8 cellular contexts compared by ENCODE assay signal in genomic region chr6:45741437-45742166, GRCh38.
DNase-seq lines count a peak whose midpoint lies in the region; ATAC-seq lines count a peak whose summit lies in the region.

No MANE protein-coding gene starts in this region.

- H2AFZ ChIP-seq in neuron (ENCODE audit: low read depth, low read length) = peak overlapping the region; percentile 26

- H3K9me3 Mint-ChIP-seq in activated naive CD8-positive, alpha-beta T cell treated with anti-CD3 and anti-CD28 coated beads, Interleukin-2, amount 10 ng/mL, durations not matched to agents 7 days and 5 days = peaks cover 2% of the 10 kb centered on the region
- peaks cover 0 to 1% (median 0%) of the 10 kb centered on the region in 9 donors for H3K9me3 Mint-ChIP-seq in naive thymus-derived CD8-positive, alpha-beta T cell

- peaks cover 2% of the 10 kb centered on the region for H3K36me3 Mint-ChIP-seq in activated naive CD8-positive, alpha-beta T cell treated with anti-CD3 and anti-CD28 coated beads, Interleukin-2, amount 10 ng/mL, durations not matched to agents 7 days and 5 days
- H3K36me3 Mint-ChIP-seq in naive thymus-derived CD8-positive, alpha-beta T cell = no peaks in the 10 kb centered on the region

- no peaks in the 10 kb centered on the region for H3K36me3 ChIP-seq in neuron (ENCODE audit: insufficient read depth, low read length)

- H3K27ac Mint-ChIP-seq in activated naive CD8-positive, alpha-beta T cell treated with anti-CD3 and anti-CD28 coated beads, Interleukin-2, amount 10 ng/mL, durations not matched to agents 7 days and 5 days = peak overlapping the region; percentile 69
- peak overlapping the region in 2 of 10 donors; percentile 37 to 45 for H3K27ac Mint-ChIP-seq in naive thymus-derived CD8-positive, alpha-beta T cell

- H3K4me1 Mint-ChIP-seq in activated naive CD8-positive, alpha-beta T cell treated with anti-CD3 and anti-CD28 coated beads, Interleukin-2, amount 10 ng/mL, durations not matched to agents 7 days and 5 days = peaks cover 40% of the 10 kb centered on the region
- peaks cover 2 to 19% (median 11%) of the 10 kb centered on the region in 4 donors for H3K4me1 Mint-ChIP-seq in naive thymus-derived CD8-positive, alpha-beta T cell

- ATAC-seq in Right ventricle myocardium inferior (peak; percentile 37), HG03439 (IDR thresholded peaks at IDR 0.05; ENCODE audit: unreplicated experiment) (peak; percentile 46)
- ATAC-seq in activated naive CD8-positive, alpha-beta T cell treated with anti-CD3 and anti-CD28 coated beads, Interleukin-2, amount 10 ng/mL, durations not matched to agents 7 days and 5 days (ENCODE audit: low read depth) = peak; percentile 45
- no peak for ATAC-seq in naive thymus-derived CD8-positive, alpha-beta T cell

- no peak for DNase-seq in Right ventricle myocardium inferior (ENCODE audit: missing footprints)
- no peak for DNase-seq in cardiac septum (ENCODE audit: low spot score)
- no peak for DNase-seq in activated naive CD8-positive, alpha-beta T cell treated with anti-CD3 and anti-CD28 coated beads, Interleukin-2, amount 10 ng/mL, durations not matched to agents 7 days and 5 days
- no peak for DNase-seq in glomerular visceral epithelial cell (ENCODE audit: extremely low spot score)
- no peak for DNase-seq in COR-L47 (lab: John Stamatoyannopoulos, UW)
- DNase-seq in naive thymus-derived CD8-positive, alpha-beta T cell = no peak

- no peaks in the 10 kb centered on the region for H3K4me1 ChIP-seq in neuron (ENCODE audit: insufficient read depth, low read length)

- H3K27me3 Mint-ChIP-seq in activated naive CD8-positive, alpha-beta T cell treated with anti-CD3 and anti-CD28 coated beads, Interleukin-2, amount 10 ng/mL, durations not matched to agents 7 days and 5 days = no peaks in the 10 kb centered on the region
- peaks cover 0 to 4% (median 2%) of the 10 kb centered on the region in 5 donors for H3K27me3 Mint-ChIP-seq in naive thymus-derived CD8-positive, alpha-beta T cell

- no peak overlapping the region for H3K4me3 ChIP-seq in neuron (ENCODE audit: low read length)

- POLR2A ChIA-PET in activated naive CD8-positive, alpha-beta T cell treated with anti-CD3 and anti-CD28 coated beads, Interleukin-2, amount 10 ng/mL, durations not matched to agents 7 days and 5 days (lab: Charles Lee) = no interaction called here
- POLR2A ChIA-PET in naive thymus-derived CD8-positive, alpha-beta T cell (lab: Charles Lee) = no interaction called here

- intact Hi-C loops in Right ventricle myocardium inferior (cut with DNase I) (no loop called here), cardiac septum (cut with DNase I) (no loop called here)

- H3K27me3 ChIP-seq in neuron (ENCODE audit: insufficient read depth, low read length) = no peaks in the 10 kb centered on the region

- peak overlapping the region; percentile 23 for H3K4me3 Mint-ChIP-seq in activated naive CD8-positive, alpha-beta T cell treated with anti-CD3 and anti-CD28 coated beads, Interleukin-2, amount 10 ng/mL, durations not matched to agents 7 days and 5 days
- H3K4me3 Mint-ChIP-seq in naive thymus-derived CD8-positive, alpha-beta T cell = peak overlapping the region in 1 of 10 donors; percentile 6

- no peaks in the 10 kb centered on the region for H3K9me3 ChIP-seq in neuron (ENCODE audit: low read length)

Comparison
In these comparisons a context has a peak if more than half of its experiments do, and no peak if none do; other contexts are left out.
1. ATAC-seq: peak in Right ventricle myocardium inferior (single experiment), HG03439 (single experiment) and activated naive CD8-positive, alpha-beta T cell treated with anti-CD3 and anti-CD28 coated beads, Interleukin-2, amount 10 ng/mL, durations not matched to agents 7 days and 5 days (single experiment); none in naive thymus-derived CD8-positive, alpha-beta T cell (0 of 2).